Comparison of ENCODE assay signal across 13 cellular contexts in the genomic region with DNA sequence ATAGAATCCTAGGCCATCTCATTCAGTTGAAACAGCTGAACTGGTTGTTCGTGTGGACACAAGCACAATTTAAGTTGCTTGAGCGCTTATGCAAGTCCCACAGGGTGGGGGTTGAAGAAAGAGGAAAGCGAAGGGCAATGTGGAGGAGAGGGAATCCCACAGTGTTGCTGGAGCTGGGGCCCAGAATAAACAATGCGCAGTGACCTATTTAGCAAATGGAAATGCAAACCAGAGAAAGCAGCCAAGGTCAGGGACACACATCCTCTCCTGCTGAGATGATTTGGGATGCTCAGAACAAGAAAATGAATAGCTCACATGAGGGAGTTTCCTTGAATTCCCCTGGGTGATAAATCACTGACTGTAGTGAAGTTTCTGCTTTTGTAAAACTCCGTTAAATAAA.
A peak's percentile ranks its signal among the peaks of the same experiment; 100 is the strongest.
DNase-seq lines count a peak whose midpoint lies in the region; ATAC-seq and TF ChIP-seq lines count a peak whose summit lies in the region.
"Had no signal": no experiment of that assay in that cellular context is flagged by ENCODE, and none has a peak within 500 bp of the region (broad histone marks: within the 10 kb centered on the region; RNA-seq: fewer than 3 reads in every experiment).

No MANE protein-coding gene starts in this region.

- TF ChIP-seq EP300 in suprapubic skin (IDR thresholded peaks at IDR 0.05), result no peak

- H2AFZ ChIP-seq in mesenchymal stem cell (ENCODE audit: low read depth, low read length), result no peak overlapping the region
- H2AFZ ChIP-seq in PC-9, result no peak overlapping the region

- H3K4me3 Mint-ChIP-seq in type B pancreatic cell, result peak overlapping the region; percentile 44

- peaks cover 16% of the 10 kb centered on the region for H3K4me1 Mint-ChIP-seq in type B pancreatic cell (ENCODE audit: unreplicated experiment)

- no peak overlapping the region for H2AK5ac ChIP-seq in mesenchymal stem cell (ENCODE audit: low read length, severe bottlenecking)

- no peaks in the 10 kb centered on the region for H3K27me3 ChIP-seq in liver (ENCODE audit: control insufficient read depth in 4 of 4, insufficient read depth in 4 of 4, low read length in 3 of 4)
- no peaks in the 10 kb centered on the region for H3K27me3 ChIP-seq in right lobe of liver
- no peaks in the 10 kb centered on the region for H3K27me3 ChIP-seq in mesenchymal stem cell (ENCODE audit: control insufficient read depth in 1 of 2, insufficient read depth in 1 of 2, low read length in 2 of 2)
- H3K27me3 ChIP-seq in PC-9 (ENCODE audit: insufficient read depth, low read depth), result no peaks in the 10 kb centered on the region
- no peaks in the 10 kb centered on the region for H3K27me3 ChIP-seq in suprapubic skin

- H3K36me3 ChIP-seq in liver (ENCODE audit: control insufficient read depth in 4 of 4, insufficient read depth in 3 of 4, low read depth in 1 of 4, low read length in 3 of 4), result no peaks in the 10 kb centered on the region
- H3K36me3 ChIP-seq in right lobe of liver, result no peaks in the 10 kb centered on the region
- H3K36me3 ChIP-seq in mesenchymal stem cell (ENCODE audit: control insufficient read depth in 1 of 2, insufficient read depth in 2 of 2, low read depth in 1 of 2, low read length in 2 of 2), result no peaks in the 10 kb centered on the region
- H3K36me3 ChIP-seq in PC-9 (ENCODE audit: low read depth), result no peaks in the 10 kb centered on the region
- no peaks in the 10 kb centered on the region for H3K36me3 ChIP-seq in suprapubic skin
- H3K36me3 ChIP-seq: thoracic aorta had no signal

- H3F3A ChIP-seq in PC-9 (ENCODE audit: insufficient read depth, low read depth), result no peaks in the 10 kb centered on the region

- H2BK5ac ChIP-seq in mesenchymal stem cell (ENCODE audit: low read depth, low read length, poor library complexity, severe bottlenecking), result no peak overlapping the region

- CTCF ChIA-PET in PC-9 (lab: Charles Lee), result no interaction called here

- WGBS in liver, result 41% methylated on average over 5 of the region's 5 CpGs
- WGBS in right lobe of liver (ENCODE audit: insufficient coverage, low coverage, low lambda C conversion rate, missing lambda C conversion rate), result 31% methylated on average over 5 of the region's 5 CpGs
- 14% methylated on average over 5 of the region's 5 CpGs for WGBS in mesenchymal stem cell
- WGBS in suprapubic skin, result 45% methylated on average over 5 of the region's 5 CpGs

- peaks cover 7% of the 10 kb centered on the region for H3K27me3 Mint-ChIP-seq in type B pancreatic cell

- H4K8ac ChIP-seq in mesenchymal stem cell (ENCODE audit: low read length), result no peak overlapping the region

- peaks cover 0 to 3% (median 0%) of the 10 kb centered on the region in 4 donors for H3K9me3 ChIP-seq in liver (ENCODE audit: control insufficient read depth in 4 of 4, low read length in 3 of 4)
- no peaks in the 10 kb centered on the region for H3K9me3 ChIP-seq in right lobe of liver
- H3K9me3 ChIP-seq in mesenchymal stem cell (ENCODE audit: control insufficient read depth, low read length), result no peaks in the 10 kb centered on the region
- no peaks in the 10 kb centered on the region for H3K9me3 ChIP-seq in PC-9 (ENCODE audit: insufficient read depth, low read depth)
- no peaks in the 10 kb centered on the region for H3K9me3 ChIP-seq in suprapubic skin
- H3K9me3 ChIP-seq: thoracic aorta had no signal

- H3K4me3 ChIP-seq in liver (ENCODE audit: low read depth in 1 of 3, low read length in 3 of 3) (no peak overlapping the region), right lobe of liver (no peak overlapping the region), epithelial cell of proximal tubule (ENCODE audit: low read depth, low read length) (no peak overlapping the region), mesenchymal stem cell (ENCODE audit: insufficient read depth in 1 of 2, low read depth in 1 of 2, low read length in 2 of 2) (no peak overlapping the region), PC-9 (no peak overlapping the region), suprapubic skin (no peak overlapping the region)
- H3K4me3 ChIP-seq: thoracic aorta had no signal

- ATAC-seq in right lobe of liver, result no peak
- ATAC-seq: activated naive CD4-positive, alpha-beta T cell treated with anti-CD3 and anti-CD28 coated beads, Interleukin-2, amount 50 U/mL, for 72 hours had no signal

- H3K4me2 ChIP-seq in mesenchymal stem cell (ENCODE audit: low read length, poor library complexity, severe bottlenecking) (peak overlapping the region; percentile 45), PC-9 (no peak overlapping the region)

- TF ChIP-seq CTCF in liver (IDR thresholded peaks at IDR 0.05; ENCODE audit: low read depth, low read length, missing input control) (no peak), right lobe of liver (IDR thresholded peaks at IDR 0.05) (no peak), epithelial cell of proximal tubule (conservative IDR thresholded peaks at IDR 0.05; ENCODE audit: low read depth, low read length) (no peak), type B pancreatic cell (conservative IDR thresholded peaks at IDR 0.05) (no peak), PC-9 (conservative IDR thresholded peaks at IDR 0.05) (no peak), suprapubic skin (IDR thresholded peaks at IDR 0.05) (no peak)

- H3K79me1 ChIP-seq in mesenchymal stem cell (replicated peaks; ENCODE audit: low read length, poor library complexity, severe bottlenecking), result no peaks in the 10 kb centered on the region

- no peaks in the 10 kb centered on the region for H3K9me2 ChIP-seq in PC-9 (ENCODE audit: insufficient read depth)

- H3K36me3 Mint-ChIP-seq in type B pancreatic cell, result no peaks in the 10 kb centered on the region
- H3K36me3 Mint-ChIP-seq: activated naive CD4-positive, alpha-beta T cell treated with anti-CD3 and anti-CD28 coated beads, Interleukin-2, amount 50 U/mL, for 72 hours had no signal

- H3K4ac ChIP-seq in mesenchymal stem cell (ENCODE audit: low read depth in 1 of 2, low read length in 2 of 2), result no peak overlapping the region

- H3K9me3 Mint-ChIP-seq in type B pancreatic cell, result peaks cover 17% of the 10 kb centered on the region

- intact Hi-C loops in right lobe of liver (cut with DNase I), result no loop called here
- intact Hi-C loops in PC-9 (cut with micrococcal nuclease; ENCODE audit: unreplicated experiment), result no loop called here

- no peak overlapping the region for H3K27ac ChIP-seq in liver (ENCODE audit: low read depth in 1 of 2, low read length in 2 of 2)
- H3K27ac ChIP-seq in right lobe of liver, result no peak overlapping the region
- peak overlapping the region; percentile 37 for H3K27ac ChIP-seq in mesenchymal stem cell (ENCODE audit: low read length, poor library complexity, severe bottlenecking)
- no peak overlapping the region for H3K27ac ChIP-seq in PC-9
- H3K27ac ChIP-seq in suprapubic skin, result no peak overlapping the region
- H3K27ac ChIP-seq: thoracic aorta had no signal

- no peak overlapping the region for H3K18ac ChIP-seq in mesenchymal stem cell (ENCODE audit: low read depth in 1 of 2, low read length in 2 of 2)

- H3K9ac ChIP-seq in liver (ENCODE audit: low read depth in 1 of 2, low read length in 2 of 2) (no peak overlapping the region), mesenchymal stem cell (ENCODE audit: low read length) (no peak overlapping the region)

- TF ChIP-seq RAD21 in liver (IDR thresholded peaks at IDR 0.05), result no peak

- H2BK12ac ChIP-seq in mesenchymal stem cell (ENCODE audit: low read length in 2 of 2), result no peak overlapping the region

- H3K14ac ChIP-seq in mesenchymal stem cell (ENCODE audit: low read length in 2 of 2), result no peak overlapping the region

- POLR2A ChIA-PET in PC-9 (lab: Charles Lee; ENCODE audit: unreplicated experiment), result no interaction called here

- H2BK120ac ChIP-seq in mesenchymal stem cell (ENCODE audit: low read depth, low read length), result no peak overlapping the region

- H3K79me2 ChIP-seq in PC-9 (ENCODE audit: low read depth), result no peaks in the 10 kb centered on the region

- DNase-seq in right lobe of liver, result no peak
- DNase-seq in epithelial cell of proximal tubule (ENCODE audit: low read depth), result peak; percentile 30
- peak; percentile 86 for DNase-seq in mesenchymal stem cell
- no peak for DNase-seq in type B pancreatic cell (ENCODE audit: extremely low spot score, unreplicated experiment)
- no peak for DNase-seq in activated T-cell treated with anti-CD3 and anti-CD28 coated beads for 4 hours
- DNase-seq in PC-9, result no peak
- DNase-seq in suprapubic skin (ENCODE audit: low spot score in 2 of 2), result no peak
- DNase-seq: effector memory CD4-positive, alpha-beta T cell; NCI-H1105 treated with DMSO at 0.1 percent for 48 hours; stimulated activated CD4-positive, alpha-beta T cell treated with anti-CD3 and anti-CD28 coated beads, Interleukin-4, amount 100 ng/mL, for 24 hours had no signal

- BruUV-seq in PC-9 (replicated peaks; lab: Mats Ljungman, UMichigan), result no TSS peak

- H4K91ac ChIP-seq in mesenchymal stem cell (ENCODE audit: low read length), result no peak overlapping the region

- no peaks in the 10 kb centered on the region for H4K20me1 ChIP-seq in PC-9 (ENCODE audit: insufficient read depth)

- TF ChIP-seq POLR2A in right lobe of liver (IDR thresholded peaks at IDR 0.05) (no peak), suprapubic skin (IDR thresholded peaks at IDR 0.05) (no peak)

- no peak overlapping the region for H3K23ac ChIP-seq in mesenchymal stem cell (ENCODE audit: low read length in 2 of 2)

- H3K27ac Mint-ChIP-seq in type B pancreatic cell, result peak overlapping the region; percentile 62
- H3K27ac Mint-ChIP-seq: activated naive CD4-positive, alpha-beta T cell treated with anti-CD3 and anti-CD28 coated beads, Interleukin-2, amount 50 U/mL, for 72 hours had no signal

- H3K4me1 ChIP-seq in liver (ENCODE audit: control insufficient read depth in 4 of 4, insufficient read depth in 4 of 4, low read length in 3 of 4) (no peaks in the 10 kb centered on the region), right lobe of liver (no peaks in the 10 kb centered on the region), mesenchymal stem cell (ENCODE audit: control insufficient read depth, insufficient read depth, low read depth, low read length) (peaks cover 2% of the 10 kb centered on the region), PC-9 (replicated peaks; ENCODE audit: insufficient read depth) (no peaks in the 10 kb centered on the region), suprapubic skin (no peaks in the 10 kb centered on the region)

- no peak overlapping the region for H2BK15ac ChIP-seq in mesenchymal stem cell (ENCODE audit: low read depth, poor library complexity, severe bottlenecking)

TF ChIP-seq in liver, 16 proteins besides CTCF, POLR2A, EP300 and RAD21:
- TF ChIP-seq, protein P1, sequence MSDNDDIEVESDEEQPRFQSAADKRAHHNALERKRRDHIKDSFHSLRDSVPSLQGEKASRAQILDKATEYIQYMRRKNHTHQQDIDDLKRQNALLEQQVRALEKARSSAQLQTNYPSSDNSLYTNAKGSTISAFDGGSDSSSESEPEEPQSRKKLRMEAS (IDR thresholded peaks at IDR 0.05), result no peak
- TF ChIP-seq SP1 (IDR thresholded peaks at IDR 0.05), result no peak
- TF ChIP-seq NR2F2 (IDR thresholded peaks at IDR 0.05), result peak; percentile 31
- TF ChIP-seq JUND (IDR thresholded peaks at IDR 0.05), result no peak
- no peak for TF ChIP-seq GABPA (IDR thresholded peaks at IDR 0.05 in 1 of 2, conservative IDR thresholded peaks at IDR 0.05 in 1 of 2)

Comparison
In these comparisons a context has a peak if more than half of its experiments do, and no peak if none do; other contexts are left out.
1. DNase-seq: peak in epithelial cell of proximal tubule (single experiment) and mesenchymal stem cell (single experiment); none in right lobe of liver (0 of 3), type B pancreatic cell (single experiment), activated T-cell treated with anti-CD3 and anti-CD28 coated beads for 4 hours (single experiment), PC-9 (0 of 2) and suprapubic skin (0 of 2).